Comparison of ENCODE assay signal across 13 cellular contexts in the genomic region with DNA sequence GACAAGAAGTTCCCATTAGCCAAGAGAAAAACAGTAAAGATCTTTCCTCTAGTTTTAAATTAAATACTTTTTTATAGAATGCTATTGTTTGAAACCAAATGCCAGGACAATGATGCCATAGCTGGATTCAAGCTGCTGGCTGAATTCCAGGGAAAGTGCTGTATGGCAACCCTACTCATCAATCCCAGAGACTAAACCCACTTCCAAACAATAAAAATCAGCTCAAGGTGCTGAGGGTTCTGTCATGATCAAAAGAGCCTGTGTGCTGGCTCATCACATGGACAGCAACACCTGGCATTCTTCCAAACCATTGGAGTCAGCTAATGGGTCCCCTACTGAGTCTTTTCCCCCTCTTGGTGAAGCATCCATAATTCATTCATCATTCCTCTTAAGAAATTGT. TPM values are rescaled to one million over a fixed set of nuclear protein-coding genes. Genes with fewer than 3 reads are reported as not detected.
DNase-seq lines count a peak whose midpoint lies in the region; ATAC-seq and TF ChIP-seq lines count a peak whose summit lies in the region.
"Had no signal": no experiment of that assay in that cellular context is flagged by ENCODE, and none has a peak within 500 bp of the region (broad histone marks: within the 10 kb centered on the region; RNA-seq: fewer than 3 reads in every experiment).

No MANE protein-coding gene starts in this region.

- 0 out of 2 replicates have a peak overlapping the region, but pooled peaks have one; percentile 19 for H3K14ac ChIP-seq in IMR-90 (replicated peaks; ENCODE audit: low read depth, low read length)

- H3K27ac Mint-ChIP-seq in chondrocyte (ENCODE audit: unreplicated experiment) = peak overlapping the region; percentile 41
- H3K27ac Mint-ChIP-seq: activated T-helper 17 cell treated with anti-CD3 and anti-CD28 coated beads, Interleukin-2, amount 50 U/mL, for 72 hours had no signal

- TF ChIP-seq RAD21 in IMR-90 (IDR thresholded peaks at IDR 0.05; ENCODE audit: low read length) = no peak

- intact Hi-C loops in IMR-90 (cut with micrococcal nuclease) (no loop called here), posterior vena cava (cut with DNase I) (no loop called here)

- no peak overlapping the region for H2AFZ ChIP-seq in IMR-90 (replicated peaks; ENCODE audit: low read length, poor library complexity)

- H4K5ac ChIP-seq in IMR-90 (ENCODE audit: low read depth, low read length) = no peak overlapping the region

- H3K4ac ChIP-seq in IMR-90 (ENCODE audit: low read depth, low read length) = 0 out of 2 replicates have a peak overlapping the region, but pooled peaks have one; percentile 7

- H3K4me2 ChIP-seq in IMR-90 (ENCODE audit: low read depth, low read length) = no peak overlapping the region

- TF ChIP-seq CTCF in IMR-90 (conservative IDR thresholded peaks at IDR 0.05; ENCODE audit: low read depth, low read length) (no peak), chondrocyte (IDR thresholded peaks at IDR 0.05) (no peak)

- H3K4me1 ChIP-seq in IMR-90 (ENCODE audit: control insufficient read depth, insufficient read depth, low read length) = peaks cover 8% of the 10 kb centered on the region; the same call in 1 of the 2 replicates
- H3K4me1 ChIP-seq: lower lobe of right lung had no signal

- H2BK120ac ChIP-seq in IMR-90 (ENCODE audit: low read depth, low read length) = no peak overlapping the region

- H3K23ac ChIP-seq in IMR-90 (ENCODE audit: low read depth, low read length) = no peak overlapping the region

- CTCF ChIA-PET in IMR-90 (lab: Yijun Ruan, JAX) = no interaction called here

- H3K4me3 ChIP-seq in IMR-90 (ENCODE audit: insufficient read depth, low read depth, low read length) = no peak overlapping the region
- H3K4me3 ChIP-seq: lower lobe of right lung had no signal

- ATAC-seq in IMR-90 (ENCODE audit: low read depth) = no peak
- ATAC-seq: activated CD4-positive, CD25-positive, alpha-beta regulatory T cell treated with anti-CD3 and anti-CD28 coated beads, Interleukin-2, amount 50 U/mL, for 24 hours; activated T-helper 17 cell treated with anti-CD3 and anti-CD28 coated beads, Interleukin-2, amount 50 U/mL, for 72 hours; lower lobe of right lung; stimulated activated naive CD8-positive, alpha-beta T cell treated with anti-CD3 and anti-CD28 coated beads, Interleukin-15, Interleukin-2, amounts not matched to agents 100 U/mL and 50 U/mL, for 24 hours had no signal

- no peaks in the 10 kb centered on the region for H3K79me1 ChIP-seq in IMR-90 (ENCODE audit: low read depth in 1 of 2, low read length in 2 of 2)

- in situ Hi-C loops in IMR-90 (cut with MboI; ENCODE audit: low sequenced_read_pairs) = no loop called here

- dilution Hi-C loops in IMR-90 (cut with HindIII; ENCODE audit: low sequenced_read_pairs, unreplicated experiment) = no loop called here

- no peak overlapping the region for H3K56ac ChIP-seq in IMR-90 (ENCODE audit: extremely low read depth, insufficient read depth, low read length)

- no peak for DNase-seq in IMR-90
- DNase-seq in NCI-H446 (lab: John Stamatoyannopoulos, UW) = peak; percentile 6 to 64
- DNase-seq in chondrocyte (ENCODE audit: low spot score) = no peak
- DNase-seq in pulmonary artery endothelial cell (ENCODE audit: low read depth, low spot score) = peak; percentile 50
- DNase-seq in posterior vena cava (ENCODE audit: low spot score) = no peak
- no peak for DNase-seq in putamen (ENCODE audit: low spot score)
- DNase-seq in H4 (ENCODE audit: low spot score) = no peak
- DNase-seq: lower lobe of right lung; SHP77 treated with DMSO at 0.1 percent for 48 hours; stimulated activated CD4-positive, alpha-beta T cell treated with anti-CD3 and anti-CD28 coated beads, Interleukin-2, amount 100 ng/mL, for 48 hours; stimulated activated naive CD8-positive, alpha-beta T cell treated with anti-CD3 and anti-CD28 coated beads, Interleukin-15, Interleukin-2, amounts not matched to agents 100 U/mL and 50 U/mL, for 24 hours had no signal

- H4K91ac ChIP-seq in IMR-90 (ENCODE audit: insufficient read depth, low read depth, low read length) = no peak overlapping the region

- peak overlapping the region; percentile 30 for H2AK9ac ChIP-seq in IMR-90 (replicated peaks; ENCODE audit: low read depth, low read length, poor library complexity)

- H2BK5ac ChIP-seq in IMR-90 (ENCODE audit: low read depth, low read length, poor library complexity, severe bottlenecking) = no peak overlapping the region

- POLR2A ChIA-PET in IMR-90 (lab: Charles Lee; ENCODE audit: unreplicated experiment) = no interaction called here

- H3K4me1 Mint-ChIP-seq in chondrocyte (ENCODE audit: low read depth) = peaks cover 20% of the 10 kb centered on the region
- H3K4me1 Mint-ChIP-seq: activated T-helper 17 cell treated with anti-CD3 and anti-CD28 coated beads, Interleukin-2, amount 50 U/mL, for 72 hours had no signal

- no peak overlapping the region for H3K4me3 Mint-ChIP-seq in chondrocyte (ENCODE audit: unreplicated experiment)
- H3K4me3 Mint-ChIP-seq: activated T-helper 17 cell treated with anti-CD3 and anti-CD28 coated beads, Interleukin-2, amount 50 U/mL, for 72 hours had no signal

- no peak overlapping the region for H2AK5ac ChIP-seq in IMR-90 (ENCODE audit: low read depth, low read length)

- H3K9ac ChIP-seq in IMR-90 (ENCODE audit: low read depth, low read length) = no peak overlapping the region

- no peaks in the 10 kb centered on the region for H3K9me3 ChIP-seq in IMR-90 (ENCODE audit: control insufficient read depth, insufficient read depth, low read length)
- H3K9me3 ChIP-seq: lower lobe of right lung had no signal

- H4K8ac ChIP-seq in IMR-90 (ENCODE audit: low read depth in 2 of 2, low read length in 2 of 2) = no peak overlapping the region

- no peaks in the 10 kb centered on the region for H3K9me3 Mint-ChIP-seq in chondrocyte (ENCODE audit: low read depth)
- H3K9me3 Mint-ChIP-seq: activated T-helper 17 cell treated with anti-CD3 and anti-CD28 coated beads, Interleukin-2, amount 50 U/mL, for 72 hours had no signal

- no peak overlapping the region for H3K27ac ChIP-seq in IMR-90 (ENCODE audit: insufficient read depth, low read length)
- H3K27ac ChIP-seq: lower lobe of right lung had no signal

- H3K36me3 ChIP-seq in IMR-90 (ENCODE audit: control insufficient read depth, insufficient read depth, low read length) = no peaks in the 10 kb centered on the region
- H3K36me3 ChIP-seq: lower lobe of right lung had no signal

- H3K27me3 Mint-ChIP-seq in chondrocyte (ENCODE audit: low read depth) = no peaks in the 10 kb centered on the region

- no peak overlapping the region for H3K18ac ChIP-seq in IMR-90 (ENCODE audit: low read depth, low read length)

- no peaks in the 10 kb centered on the region for H3K27me3 ChIP-seq in IMR-90 (ENCODE audit: control insufficient read depth, insufficient read depth, low read length)

- H2BK20ac ChIP-seq in IMR-90 (ENCODE audit: low read depth, low read length) = 0 out of 2 replicates have a peak overlapping the region, but pooled peaks have one; percentile 12

- TF ChIP-seq POLR2A in IMR-90 (IDR thresholded peaks at IDR 0.05; ENCODE audit: low read depth, low read length) = no peak

- no peaks in the 10 kb centered on the region for H3K36me3 Mint-ChIP-seq in chondrocyte (ENCODE audit: low read depth)

- BruUV-seq in IMR-90 (replicated peaks; lab: Mats Ljungman, UMichigan) = no TSS peak

- no peaks in the 10 kb centered on the region for H3K9me1 ChIP-seq in IMR-90 (ENCODE audit: insufficient read depth, low read length)

- 0 out of 3 replicates have a peak overlapping the region, but pooled peaks have one; percentile 45 for H2BK15ac ChIP-seq in IMR-90 (ENCODE audit: low read depth, low read length)

- no peaks in the 10 kb centered on the region for H4K20me1 ChIP-seq in IMR-90 (ENCODE audit: insufficient read depth, low read length)

TF ChIP-seq in IMR-90, 13 proteins besides CTCF, POLR2A, EP300 and RAD21:
- TF ChIP-seq, protein P1, sequence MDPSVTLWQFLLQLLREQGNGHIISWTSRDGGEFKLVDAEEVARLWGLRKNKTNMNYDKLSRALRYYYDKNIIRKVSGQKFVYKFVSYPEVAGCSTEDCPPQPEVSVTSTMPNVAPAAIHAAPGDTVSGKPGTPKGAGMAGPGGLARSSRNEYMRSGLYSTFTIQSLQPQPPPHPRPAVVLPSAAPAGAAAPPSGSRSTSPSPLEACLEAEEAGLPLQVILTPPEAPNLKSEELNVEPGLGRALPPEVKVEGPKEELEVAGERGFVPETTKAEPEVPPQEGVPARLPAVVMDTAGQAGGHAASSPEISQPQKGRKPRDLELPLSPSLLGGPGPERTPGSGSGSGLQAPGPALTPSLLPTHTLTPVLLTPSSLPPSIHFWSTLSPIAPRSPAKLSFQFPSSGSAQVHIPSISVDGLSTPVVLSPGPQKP (IDR thresholded peaks at IDR 0.05; ENCODE audit: borderline replicate concordance, low read depth, low read length) = no peak
- TF ChIP-seq MAFK (IDR thresholded peaks at IDR 0.05; ENCODE audit: low read depth, low read length) = no peak
- no peak for TF ChIP-seq RFX5 (IDR thresholded peaks at IDR 0.05; ENCODE audit: low read depth, low read length)

RNA-seq across cellular contexts. Expression of a gene that starts 53.7 kb away (rescaled TPM):
- 15.3 and 15.6 TPM in 2 replicates for total RNA-seq in IMR-90 (2012; rRNA removed)
- 2.5 and 3.3 TPM in 2 replicates for polyA plus RNA-seq in IMR-90 (2012; rRNA removed)
- polyA plus RNA-seq in IMR-90 (2012; cell fraction: cytosol; rRNA removed) = 1.3 and 2.0 TPM in 2 replicates
- polyA plus RNA-seq in IMR-90 (2012; cell fraction: nucleus; rRNA removed; ENCODE audit: low replicate concordance) = 2.9 and 7.0 TPM in 2 replicates
- total RNA-seq in chondrocyte = 24.3 to 39.6 TPM (median 24.9 TPM) in 3 replicates
- total RNA-seq in pulmonary artery endothelial cell = 8.4 and 13.5 TPM in 2 replicates
- 10 to 100 TPM; 37.0 to 48.1 TPM for total RNA-seq in posterior vena cava
- 0.37 and 0.68 TPM in 2 replicates for total RNA-seq in H4 (2014; rRNA removed; shearing (Covaris generic))

Comparison
In these comparisons a context has a peak if more than half of its experiments do, and no peak if none do; other contexts are left out.
1. DNase-seq: peak in NCI-H446 (2 of 2) and pulmonary artery endothelial cell (single experiment); none in IMR-90 (single experiment), chondrocyte (single experiment), posterior vena cava (single experiment), putamen (single experiment) and H4 (single experiment).